In genomic region chr5:123448743-123449142, GRCh38 we compare ENCODE assay signal across 1 cellular context.
TF ChIP-seq lines count a peak whose summit lies in the region.

No MANE protein-coding gene starts in this region.

TF ChIP-seq in HepG2, 621 proteins besides CTCF, POLR2A, EP300 and RAD21:
- no peak for TF ChIP-seq NFIB (CRISPR knock-in tag; IDR thresholded peaks at IDR 0.05; ENCODE audit: borderline replicate concordance)
- TF ChIP-seq NPAS2 (CRISPR knock-in tag; IDR thresholded peaks at IDR 0.05; ENCODE audit: borderline replicate concordance): no peak
- TF ChIP-seq ASH2L (IDR thresholded peaks at IDR 0.05; ENCODE audit: insufficient read length, low read depth, low read length): no peak
- TF ChIP-seq ZBTB7B (CRISPR knock-in tag; IDR thresholded peaks at IDR 0.05): no peak
- TF ChIP-seq, protein P1, sequence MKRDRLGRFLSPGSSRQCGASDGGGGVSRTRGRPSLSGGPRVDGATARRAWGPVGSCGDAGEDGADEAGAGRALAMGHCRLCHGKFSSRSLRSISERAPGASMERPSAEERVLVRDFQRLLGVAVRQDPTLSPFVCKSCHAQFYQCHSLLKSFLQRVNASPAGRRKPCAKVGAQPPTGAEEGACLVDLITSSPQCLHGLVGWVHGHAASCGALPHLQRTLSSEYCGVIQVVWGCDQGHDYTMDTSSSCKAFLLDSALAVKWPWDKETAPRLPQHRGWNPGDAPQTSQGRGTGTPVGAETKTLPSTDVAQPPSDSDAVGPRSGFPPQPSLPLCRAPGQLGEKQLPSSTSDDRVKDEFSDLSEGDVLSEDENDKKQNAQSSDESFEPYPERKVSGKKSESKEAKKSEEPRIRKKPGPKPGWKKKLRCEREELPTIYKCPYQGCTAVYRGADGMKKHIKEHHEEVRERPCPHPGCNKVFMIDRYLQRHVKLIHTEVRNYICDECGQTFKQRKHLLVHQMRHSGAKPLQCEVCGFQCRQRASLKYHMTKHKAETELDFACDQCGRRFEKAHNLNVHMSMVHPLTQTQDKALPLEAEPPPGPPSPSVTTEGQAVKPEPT (CRISPR knock-in tag; IDR thresholded peaks at IDR 0.05; ENCODE audit: low read depth): no peak
- TF ChIP-seq, protein P2, sequence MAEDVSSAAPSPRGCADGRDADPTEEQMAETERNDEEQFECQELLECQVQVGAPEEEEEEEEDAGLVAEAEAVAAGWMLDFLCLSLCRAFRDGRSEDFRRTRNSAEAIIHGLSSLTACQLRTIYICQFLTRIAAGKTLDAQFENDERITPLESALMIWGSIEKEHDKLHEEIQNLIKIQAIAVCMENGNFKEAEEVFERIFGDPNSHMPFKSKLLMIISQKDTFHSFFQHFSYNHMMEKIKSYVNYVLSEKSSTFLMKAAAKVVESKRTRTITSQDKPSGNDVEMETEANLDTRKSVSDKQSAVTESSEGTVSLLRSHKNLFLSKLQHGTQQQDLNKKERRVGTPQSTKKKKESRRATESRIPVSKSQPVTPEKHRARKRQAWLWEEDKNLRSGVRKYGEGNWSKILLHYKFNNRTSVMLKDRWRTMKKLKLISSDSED (CRISPR knock-in tag; IDR thresholded peaks at IDR 0.05): no peak
- TF ChIP-seq KLF11 (CRISPR knock-in tag; IDR thresholded peaks at IDR 0.05): no peak
- TF ChIP-seq RORA (CRISPR knock-in tag; IDR thresholded peaks at IDR 0.05): no peak
- TF ChIP-seq, protein P3, sequence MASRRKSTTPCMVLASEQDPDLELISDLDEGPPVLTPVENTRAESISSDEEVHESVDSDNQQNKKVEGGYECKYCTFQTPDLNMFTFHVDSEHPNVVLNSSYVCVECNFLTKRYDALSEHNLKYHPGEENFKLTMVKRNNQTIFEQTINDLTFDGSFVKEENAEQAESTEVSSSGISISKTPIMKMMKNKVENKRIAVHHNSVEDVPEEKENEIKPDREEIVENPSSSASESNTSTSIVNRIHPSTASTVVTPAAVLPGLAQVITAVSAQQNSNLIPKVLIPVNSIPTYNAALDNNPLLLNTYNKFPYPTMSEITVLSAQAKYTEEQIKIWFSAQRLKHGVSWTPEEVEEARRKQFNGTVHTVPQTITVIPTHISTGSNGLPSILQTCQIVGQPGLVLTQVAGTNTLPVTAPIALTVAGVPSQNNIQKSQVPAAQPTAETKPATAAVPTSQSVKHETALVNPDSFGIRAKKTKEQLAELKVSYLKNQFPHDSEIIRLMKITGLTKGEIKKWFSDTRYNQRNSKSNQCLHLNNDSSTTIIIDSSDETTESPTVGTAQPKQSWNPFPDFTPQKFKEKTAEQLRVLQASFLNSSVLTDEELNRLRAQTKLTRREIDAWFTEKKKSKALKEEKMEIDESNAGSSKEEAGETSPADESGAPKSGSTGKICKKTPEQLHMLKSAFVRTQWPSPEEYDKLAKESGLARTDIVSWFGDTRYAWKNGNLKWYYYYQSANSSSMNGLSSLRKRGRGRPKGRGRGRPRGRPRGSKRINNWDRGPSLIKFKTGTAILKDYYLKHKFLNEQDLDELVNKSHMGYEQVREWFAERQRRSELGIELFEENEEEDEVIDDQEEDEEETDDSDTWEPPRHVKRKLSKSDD (CRISPR knock-in tag; IDR thresholded peaks at IDR 0.05; ENCODE audit: low read depth): no peak
- TF ChIP-seq MED1 (CRISPR knock-in tag; IDR thresholded peaks at IDR 0.05): no peak
- TF ChIP-seq ZBTB8A (CRISPR knock-in tag; IDR thresholded peaks at IDR 0.05; ENCODE audit: borderline replicate concordance, low read depth): no peak
- TF ChIP-seq RELA (CRISPR knock-in tag; IDR thresholded peaks at IDR 0.05): no peak
- no peak for TF ChIP-seq BHLHE40 (IDR thresholded peaks at IDR 0.05; ENCODE audit: low read length)
- no peak for TF ChIP-seq ZNF556 (CRISPR knock-in tag; IDR thresholded peaks at IDR 0.05; ENCODE audit: borderline replicate concordance)
- TF ChIP-seq GATAD1 (CRISPR knock-in tag; IDR thresholded peaks at IDR 0.05): no peak
- TF ChIP-seq, protein P4, sequence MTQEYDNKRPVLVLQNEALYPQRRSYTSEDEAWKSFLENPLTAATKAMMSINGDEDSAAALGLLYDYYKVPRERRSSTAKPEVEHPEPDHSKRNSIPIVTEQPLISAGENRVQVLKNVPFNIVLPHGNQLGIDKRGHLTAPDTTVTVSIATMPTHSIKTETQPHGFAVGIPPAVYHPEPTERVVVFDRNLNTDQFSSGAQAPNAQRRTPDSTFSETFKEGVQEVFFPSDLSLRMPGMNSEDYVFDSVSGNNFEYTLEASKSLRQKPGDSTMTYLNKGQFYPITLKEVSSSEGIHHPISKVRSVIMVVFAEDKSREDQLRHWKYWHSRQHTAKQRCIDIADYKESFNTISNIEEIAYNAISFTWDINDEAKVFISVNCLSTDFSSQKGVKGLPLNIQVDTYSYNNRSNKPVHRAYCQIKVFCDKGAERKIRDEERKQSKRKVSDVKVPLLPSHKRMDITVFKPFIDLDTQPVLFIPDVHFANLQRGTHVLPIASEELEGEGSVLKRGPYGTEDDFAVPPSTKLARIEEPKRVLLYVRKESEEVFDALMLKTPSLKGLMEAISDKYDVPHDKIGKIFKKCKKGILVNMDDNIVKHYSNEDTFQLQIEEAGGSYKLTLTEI (CRISPR knock-in tag; conservative IDR thresholded peaks at IDR 0.05): no peak
- TF ChIP-seq, protein P5, sequence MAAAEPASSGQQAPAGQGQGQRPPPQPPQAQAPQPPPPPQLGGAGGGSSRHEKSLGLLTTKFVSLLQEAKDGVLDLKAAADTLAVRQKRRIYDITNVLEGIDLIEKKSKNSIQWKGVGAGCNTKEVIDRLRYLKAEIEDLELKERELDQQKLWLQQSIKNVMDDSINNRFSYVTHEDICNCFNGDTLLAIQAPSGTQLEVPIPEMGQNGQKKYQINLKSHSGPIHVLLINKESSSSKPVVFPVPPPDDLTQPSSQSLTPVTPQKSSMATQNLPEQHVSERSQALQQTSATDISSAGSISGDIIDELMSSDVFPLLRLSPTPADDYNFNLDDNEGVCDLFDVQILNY (CRISPR knock-in tag; conservative IDR thresholded peaks at IDR 0.05): no peak
- TF ChIP-seq RBFOX2 (IDR thresholded peaks at IDR 0.05; ENCODE audit: low read depth, low read length): no peak
- TF ChIP-seq NFYC (CRISPR knock-in tag; IDR thresholded peaks at IDR 0.05): no peak
